36 cellular contexts compared by ENCODE assay signal in the genomic region with DNA sequence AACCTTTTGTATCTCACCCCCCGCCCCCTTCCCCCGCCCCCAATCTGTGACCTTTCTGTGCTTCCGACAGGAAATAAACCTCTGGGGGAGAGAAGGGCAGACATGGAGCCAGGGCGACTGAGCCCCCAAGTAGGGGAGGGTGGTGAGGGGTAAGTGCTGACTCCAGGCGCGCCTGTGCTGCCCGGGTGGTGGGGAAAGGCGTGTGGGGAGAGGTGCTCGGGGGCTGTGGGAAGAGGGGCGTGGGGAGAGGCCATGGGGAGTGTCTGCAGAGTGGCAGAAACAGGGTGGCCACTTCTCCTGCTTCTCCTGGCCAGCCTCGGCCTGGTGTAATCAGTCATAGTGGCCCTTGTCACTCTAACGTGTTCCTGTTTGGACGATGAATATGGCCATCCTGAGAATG. TPM values are rescaled to one million over a fixed set of nuclear protein-coding genes. Genes with fewer than 3 reads are reported as not detected.
"Had no signal": no experiment of that assay in that cellular context is flagged by ENCODE, and none has a peak within 500 bp of the region (broad histone marks: within the 10 kb centered on the region; RNA-seq: fewer than 3 reads in every experiment).

No MANE protein-coding gene starts in this region.

- H3K27ac ChIP-seq: adrenal gland, body of pancreas, epithelial cell of prostate, esophagus squamous epithelium had no signal

- ATAC-seq: activated CD4-positive, CD25-positive, alpha-beta regulatory T cell treated with anti-CD3 and anti-CD28 coated beads, Interleukin-2, amount 50 U/mL, for 24 hours; activated CD8-positive, alpha-beta T cell treated with anti-CD3 and anti-CD28 coated beads for 36 hours; activated naive CD8-positive, alpha-beta T cell treated with anti-CD3 and anti-CD28 coated beads, Interleukin-2, amount 50 U/mL, for 24 hours; activated T-cell treated with anti-CD3 and anti-CD28 coated beads, Interleukin-2, amount 50 U/mL, for 4 hours; activated T-helper 17 cell treated with anti-CD3 and anti-CD28 coated beads, Interleukin-2, amount 50 U/mL, for 72 hours; body of pancreas; T-cell; T-helper 17 cell had no signal

- H3K27ac Mint-ChIP-seq: activated B cell treated with CpG ODN at 0.5 μM for 24 hours; activated CD8-positive, alpha-beta T cell treated with anti-CD3 and anti-CD28 coated beads for 36 hours; activated naive CD4-positive, alpha-beta T cell treated with anti-CD3 and anti-CD28 coated beads for 36 hours; activated naive CD4-positive, alpha-beta T cell treated with anti-CD3 and anti-CD28 coated beads, Interleukin-2, amount 50 U/mL, for 24 hours; activated naive CD8-positive, alpha-beta T cell treated with anti-CD3 and anti-CD28 coated beads for 36 hours; activated naive CD8-positive, alpha-beta T cell treated with anti-CD3 and anti-CD28 coated beads, Interleukin-2, amount 50 U/mL, for 24 hours; activated T-helper 17 cell treated with anti-CD3 and anti-CD28 coated beads, Interleukin-2, amount 50 U/mL, for 72 hours; T-cell; T-helper 17 cell; T-helper 2 cell treated with Interferon-gamma antibody and Interleukin-4, amounts not matched to agents 5 μg/mL and 100 μg/mL, for 36 hours had no signal

- DNase-seq: activated B cell treated with CpG ODN at 0.5 μM for 24 hours; activated CD4-positive, alpha-beta T cell treated with anti-CD3 and anti-CD28 coated beads for 48 hours; activated CD4-positive, alpha-beta T cell treated with anti-CD3 and anti-CD28 coated beads, Interleukin-2, amount 50 U/mL, for 1 hour; activated CD4-positive, alpha-beta T cell treated with anti-CD3 and anti-CD28 coated beads, Interleukin-2, amount 50 U/mL, for 48 hours; activated CD8-positive, alpha-beta memory T cell treated with anti-CD3 and anti-CD28 coated beads for 24 hours; activated CD8-positive, alpha-beta T cell treated with anti-CD3 and anti-CD28 coated beads for 36 hours; activated effector memory CD4-positive, alpha-beta T cell treated with Interleukin-2 at 50 U/mL for 16 hours; activated gamma-delta T cell treated with Interleukin-2 at 50 U/mL for 16 hours; activated naive CD4-positive, alpha-beta T cell treated with anti-CD3 and anti-CD28 coated beads for 36 hours; activated naive CD8-positive, alpha-beta T cell treated with anti-CD3 and anti-CD28 coated beads for 36 hours; activated naive CD8-positive, alpha-beta T cell treated with anti-CD3 and anti-CD28 coated beads, Interleukin-2, amount 50 U/mL, for 24 hours; activated T-cell treated with anti-CD3 and anti-CD28 coated beads, Interleukin-2, amount 50 U/mL, for 4 hours; adrenal gland; amygdala; aorta; body of pancreas; caudate nucleus; cortex of kidney; dermis blood vessel endothelial cell; effector CD8-positive, alpha-beta T cell; esophagus squamous epithelium; foreskin melanocyte; head of caudate nucleus; T-cell; T-helper 17 cell; T1000 had no signal

- H3K4me1 Mint-ChIP-seq: activated B cell treated with CpG ODN at 0.5 μM for 24 hours; activated naive CD4-positive, alpha-beta T cell treated with anti-CD3 and anti-CD28 coated beads, Interleukin-2, amount 50 U/mL, for 24 hours; activated naive CD8-positive, alpha-beta T cell treated with anti-CD3 and anti-CD28 coated beads for 36 hours; activated naive CD8-positive, alpha-beta T cell treated with anti-CD3 and anti-CD28 coated beads, Interleukin-2, amount 50 U/mL, for 24 hours; activated T-helper 17 cell treated with anti-CD3 and anti-CD28 coated beads, Interleukin-2, amount 50 U/mL, for 72 hours; T-helper 17 cell had no signal

- H3K4me3 Mint-ChIP-seq: activated B cell treated with CpG ODN at 0.5 μM for 24 hours; activated CD8-positive, alpha-beta T cell treated with anti-CD3 and anti-CD28 coated beads for 36 hours; activated naive CD4-positive, alpha-beta T cell treated with anti-CD3 and anti-CD28 coated beads for 36 hours; activated naive CD4-positive, alpha-beta T cell treated with anti-CD3 and anti-CD28 coated beads, Interleukin-2, amount 50 U/mL, for 24 hours; activated naive CD8-positive, alpha-beta T cell treated with anti-CD3 and anti-CD28 coated beads for 36 hours; activated naive CD8-positive, alpha-beta T cell treated with anti-CD3 and anti-CD28 coated beads, Interleukin-2, amount 50 U/mL, for 24 hours; activated T-cell treated with anti-CD3 and anti-CD28 coated beads, Interleukin-2, amount 50 U/mL, for 4 hours; activated T-helper 17 cell treated with anti-CD3 and anti-CD28 coated beads, Interleukin-2, amount 50 U/mL, for 72 hours; T-cell; T-helper 17 cell; T-helper 2 cell treated with Interferon-gamma antibody and Interleukin-4, amounts not matched to agents 5 μg/mL and 100 μg/mL, for 36 hours had no signal

- H3K4me3 ChIP-seq: adrenal gland, body of pancreas, esophagus squamous epithelium had no signal

- H3K9me3 ChIP-seq: adrenal gland, body of pancreas, esophagus squamous epithelium had no signal

- H3K9me3 Mint-ChIP-seq: activated B cell treated with CpG ODN at 0.5 μM for 24 hours; activated CD8-positive, alpha-beta T cell treated with anti-CD3 and anti-CD28 coated beads for 36 hours; activated naive CD4-positive, alpha-beta T cell treated with anti-CD3 and anti-CD28 coated beads for 36 hours; activated naive CD4-positive, alpha-beta T cell treated with anti-CD3 and anti-CD28 coated beads, Interleukin-2, amount 50 U/mL, for 24 hours; activated naive CD8-positive, alpha-beta T cell treated with anti-CD3 and anti-CD28 coated beads for 36 hours; activated naive CD8-positive, alpha-beta T cell treated with anti-CD3 and anti-CD28 coated beads, Interleukin-2, amount 50 U/mL, for 24 hours; activated T-cell treated with anti-CD3 and anti-CD28 coated beads, Interleukin-2, amount 50 U/mL, for 4 hours; activated T-helper 17 cell treated with anti-CD3 and anti-CD28 coated beads, Interleukin-2, amount 50 U/mL, for 72 hours; T-cell; T-helper 2 cell treated with Interferon-gamma antibody and Interleukin-4, amounts not matched to agents 5 μg/mL and 100 μg/mL, for 36 hours had no signal

- H3K27me3 ChIP-seq: adrenal gland, body of pancreas had no signal

- FAIRE-seq: colon, endometrium, endothelial cell of umbilical vein had no signal

RNA-seq across cellular contexts. Expression of a gene that starts 8.0 kb away (rescaled TPM):
- total RNA-seq: activated B cell treated with CpG ODN at 0.5 μM for 24 hours; activated CD8-positive, alpha-beta T cell treated with anti-CD3 and anti-CD28 coated beads for 36 hours; activated naive CD4-positive, alpha-beta T cell treated with anti-CD3 and anti-CD28 coated beads for 36 hours; activated naive CD8-positive, alpha-beta T cell treated with anti-CD3 and anti-CD28 coated beads for 36 hours; activated T-cell treated with anti-CD3 and anti-CD28 coated beads, Interleukin-2, amount 50 U/mL, for 4 hours; activated T-helper 17 cell treated with anti-CD3 and anti-CD28 coated beads, Interleukin-2, amount 50 U/mL, for 72 hours; body of pancreas; dermis blood vessel endothelial cell; endothelial cell of umbilical vein; esophagus squamous epithelium; fibroblast of villous mesenchyme; T-helper 17 cell had no signal
- polyA plus RNA-seq: fibroblast of lung had no signal

RNA-seq across cellular contexts. Expression of a gene that starts 34.5 kb away (rescaled TPM):
- total RNA-seq: dermis blood vessel endothelial cell had no signal
